ENCODE assay signal across 8 cellular contexts in the genomic region with DNA sequence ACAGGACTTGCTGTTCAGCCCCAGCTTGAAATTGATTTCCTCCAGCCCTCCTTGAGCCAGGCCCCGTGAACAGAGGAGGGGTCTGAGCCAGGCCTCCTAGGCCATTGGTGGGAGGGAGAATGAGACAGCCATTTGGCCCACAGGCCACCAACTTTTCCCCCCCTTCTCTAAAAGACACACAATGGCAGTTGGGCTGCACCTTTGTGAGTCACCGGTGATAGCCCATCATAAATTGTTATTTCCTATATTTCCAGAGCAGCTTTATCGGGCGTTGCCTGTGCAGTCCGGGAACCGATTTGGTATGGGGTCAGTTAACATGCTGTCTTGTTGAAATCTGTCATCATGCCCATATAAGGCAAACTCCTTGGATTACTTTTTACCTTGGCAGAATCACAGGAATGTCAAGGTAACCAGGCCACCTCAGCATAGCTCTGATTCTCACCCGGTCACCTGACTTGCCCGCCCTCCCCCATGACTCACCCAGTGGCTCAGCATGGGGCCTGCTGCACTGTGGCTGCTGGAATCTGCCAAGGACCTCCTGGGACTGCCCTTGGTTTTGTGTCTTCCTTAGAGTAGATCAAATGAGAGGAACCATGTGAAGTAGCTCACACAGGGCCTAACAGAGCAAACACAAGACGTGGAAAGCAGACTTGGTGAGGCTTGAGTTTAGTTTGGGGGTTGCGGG. TPM values are rescaled to one million over a fixed set of nuclear protein-coding genes. Genes with fewer than 3 reads are reported as not detected.
A peak's percentile ranks its signal among the peaks of the same experiment; 100 is the strongest.
DNase-seq lines count a peak whose midpoint lies in the region; ATAC-seq and TF ChIP-seq lines count a peak whose summit lies in the region.

No MANE protein-coding gene starts in this region.

- H3K27me3 ChIP-seq in endodermal cell (ENCODE audit: control insufficient read depth, insufficient read depth, low read length, poor library complexity, severe bottlenecking) (no peaks in the 10 kb centered on the region), stomach smooth muscle (ENCODE audit: control insufficient read depth in 1 of 2, insufficient read depth in 2 of 2, low read length in 2 of 2) (no peaks in the 10 kb centered on the region)

- H3K27ac ChIP-seq in endodermal cell (ENCODE audit: low read depth, low read length) (peak overlapping the region; percentile 90), stomach smooth muscle (ENCODE audit: low read length) (peak overlapping the region; percentile 82)

- peaks cover 4% of the 10 kb centered on the region for H3K9me3 Mint-ChIP-seq in activated CD4-positive, alpha-beta memory T cell treated with anti-CD3 and anti-CD28 coated beads, Interleukin-2, amount 10 ng/mL, durations not matched to agents 7 days and 5 days
- peaks cover 4% of the 10 kb centered on the region for H3K9me3 Mint-ChIP-seq in endodermal cell

- peaks cover 62% of the 10 kb centered on the region for H3K36me3 Mint-ChIP-seq in activated CD4-positive, alpha-beta memory T cell treated with anti-CD3 and anti-CD28 coated beads, Interleukin-2, amount 10 ng/mL, durations not matched to agents 7 days and 5 days (ENCODE audit: low read depth)
- peaks cover 43% of the 10 kb centered on the region for H3K36me3 Mint-ChIP-seq in endodermal cell (ENCODE audit: low read depth)

- H3K4me3 Mint-ChIP-seq in activated CD4-positive, alpha-beta memory T cell treated with anti-CD3 and anti-CD28 coated beads, Interleukin-2, amount 10 ng/mL, durations not matched to agents 7 days and 5 days = peak overlapping the region; percentile 22
- peak overlapping the region; percentile 34 for H3K4me3 Mint-ChIP-seq in endodermal cell

- H3K4me3 ChIP-seq in endodermal cell (ENCODE audit: low read length) (no peak overlapping the region), stomach smooth muscle (ENCODE audit: low read length in 2 of 2) (peak overlapping the region; percentile 7 to 44)

- 40 to 44% methylated on average over 6 to 10 of the region's 10 CpGs for WGBS in endodermal cell (ENCODE audit: insufficient coverage in 1 of 2, insufficient read length in 1 of 2), 2 experiments

- peaks cover 46% of the 10 kb centered on the region for H3K36me3 ChIP-seq in endodermal cell (ENCODE audit: control insufficient read depth, insufficient read depth, low read length)
- H3K36me3 ChIP-seq in stomach smooth muscle (ENCODE audit: control insufficient read depth in 2 of 2, insufficient read depth in 2 of 2, low read length in 2 of 2) = peaks cover 3 to 5% of the 10 kb centered on the region in 2 donors

- H3K9ac ChIP-seq in endodermal cell (ENCODE audit: extremely low read depth, low read length, poor library complexity, severe bottlenecking) (peak overlapping the region; percentile 73), stomach smooth muscle (ENCODE audit: low read length in 2 of 2) (peak overlapping the region; percentile 13 to 47)

- no peak for TF ChIP-seq CTCF in endodermal cell (conservative IDR thresholded peaks at IDR 0.05)

- POLR2A ChIA-PET in activated CD4-positive, alpha-beta memory T cell treated with anti-CD3 and anti-CD28 coated beads, Interleukin-2, amount 10 ng/mL, durations not matched to agents 7 days and 5 days (lab: Charles Lee) = interaction anchor here (1.0 to 4.1 kb wide), 9 partner anchors 10 to 66 kb away, joined by 3 to 34 read pairs (median 4); a partner anchor contains a TSS

- CTCF ChIA-PET in activated CD4-positive, alpha-beta memory T cell treated with anti-CD3 and anti-CD28 coated beads, Interleukin-2, amount 10 ng/mL, durations not matched to agents 7 days and 5 days (lab: Charles Lee) = interaction anchor here (1.2 to 2.2 kb wide), 3 partner anchors 10 to 247 kb away, joined by 3 to 11 read pairs (median 6); a partner anchor contains a TSS

- ATAC-seq in GM19467 (IDR thresholded peaks at IDR 0.05; ENCODE audit: unreplicated experiment) (no peak), GM19455 (IDR thresholded peaks at IDR 0.05; ENCODE audit: unreplicated experiment) (no peak)

- H3K9me3 ChIP-seq in endodermal cell (ENCODE audit: control insufficient read depth, low read length) (no peaks in the 10 kb centered on the region), stomach smooth muscle (ENCODE audit: control insufficient read depth in 2 of 2, low read length in 2 of 2) (no peaks in the 10 kb centered on the region)

- H3K27ac Mint-ChIP-seq in activated CD4-positive, alpha-beta memory T cell treated with anti-CD3 and anti-CD28 coated beads, Interleukin-2, amount 10 ng/mL, durations not matched to agents 7 days and 5 days = peak overlapping the region; percentile 95
- H3K27ac Mint-ChIP-seq in endodermal cell = peak overlapping the region; percentile 99

- DNase-seq in GM03348 (ENCODE audit: low spot score) (peak; percentile 74), NCI-H2196 treated with DMSO at 0.1 percent for 48 hours (lab: John Stamatoyannopoulos, UW; ENCODE audit: unreplicated experiment) (peak; percentile 92), endodermal cell (peak; percentile 99), mucosa of gallbladder (ENCODE audit: low spot score) (peak; percentile 94)
- DNase-seq in activated CD4-positive, alpha-beta memory T cell treated with anti-CD3 and anti-CD28 coated beads, Interleukin-2, amount 10 ng/mL, durations not matched to agents 7 days and 5 days = peak; percentile 79

- peaks cover 31% of the 10 kb centered on the region for H3K4me1 ChIP-seq in endodermal cell (ENCODE audit: control insufficient read depth, insufficient read depth, low read length)
- peaks cover 56% of the 10 kb centered on the region for H3K4me1 ChIP-seq in stomach smooth muscle (ENCODE audit: control insufficient read depth, insufficient read depth, low read length)

- peaks cover 98% of the 10 kb centered on the region for H3K4me1 Mint-ChIP-seq in activated CD4-positive, alpha-beta memory T cell treated with anti-CD3 and anti-CD28 coated beads, Interleukin-2, amount 10 ng/mL, durations not matched to agents 7 days and 5 days
- peaks cover 52% of the 10 kb centered on the region for H3K4me1 Mint-ChIP-seq in endodermal cell

- no peaks in the 10 kb centered on the region for H3K27me3 Mint-ChIP-seq in activated CD4-positive, alpha-beta memory T cell treated with anti-CD3 and anti-CD28 coated beads, Interleukin-2, amount 10 ng/mL, durations not matched to agents 7 days and 5 days
- H3K27me3 Mint-ChIP-seq in endodermal cell (ENCODE audit: insufficient read depth) = no peaks in the 10 kb centered on the region

RNA-seq across cellular contexts. Expression of a gene that starts 36.1 kb away (rescaled TPM):
- total RNA-seq in activated CD4-positive, alpha-beta memory T cell treated with anti-CD3 and anti-CD28 coated beads, Interleukin-2, amount 10 ng/mL, durations not matched to agents 7 days and 5 days = 100 to 1,000 TPM; 532 to 534 TPM
- 100 to 1,000 TPM; 378 to 437 TPM for total RNA-seq in endodermal cell
- polyA plus RNA-seq in endodermal cell (2013, experiment 1 of 2) = 322 TPM
- polyA plus RNA-seq in endodermal cell (2013, experiment 2 of 2) = 298 TPM
- 628 TPM for total RNA-seq in mucosa of gallbladder
